Comparison of ENCODE assay signal across 1 cellular context in the genomic region with DNA sequence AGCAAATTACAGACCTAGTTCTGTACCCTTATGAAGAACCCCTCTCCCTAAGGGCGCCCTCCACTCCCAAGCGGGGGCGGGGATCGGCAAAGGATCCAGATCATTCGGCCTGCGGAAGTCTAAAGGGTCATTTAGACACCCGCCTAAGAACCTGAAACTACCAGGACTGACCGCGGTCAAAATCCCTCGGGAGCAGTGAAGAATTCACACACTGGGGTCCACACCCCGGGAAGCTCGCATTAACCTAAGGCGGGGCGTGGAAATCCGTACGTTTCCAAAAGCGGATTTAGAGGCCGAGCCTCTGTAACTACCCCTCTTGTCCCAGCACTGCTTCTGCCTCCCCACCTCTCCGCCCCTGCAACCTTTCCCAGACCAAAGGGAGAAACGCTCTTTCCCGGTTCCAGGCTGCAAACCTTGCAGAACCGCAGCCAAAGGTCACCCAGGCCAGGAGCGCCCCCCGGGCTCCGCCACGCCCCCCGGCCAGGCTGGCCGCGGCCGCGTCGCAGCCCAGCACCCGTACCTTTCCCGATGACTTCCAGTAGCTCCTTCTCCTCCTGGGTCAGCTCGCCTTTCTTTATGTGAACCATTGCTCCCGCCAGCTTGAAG.
TF ChIP-seq lines count a peak whose summit lies in the region.

No MANE protein-coding gene starts in this region.

TF ChIP-seq in GM12891, 5 proteins besides CTCF, POLR2A, EP300 and RAD21:
- TF ChIP-seq PAX5 (IDR thresholded peaks at IDR 0.05; ENCODE audit: insufficient read depth, low read length, severe bottlenecking): no peak
